ENCODE assay signal across 12 cellular contexts in genomic region chr12:107441906-107442305, GRCh38.
DNase-seq lines count a peak whose midpoint lies in the region; ATAC-seq and TF ChIP-seq lines count a peak whose summit lies in the region.
"Had no signal": no experiment of that assay in that cellular context is flagged by ENCODE, and none has a peak within 500 bp of the region (broad histone marks: within the 10 kb centered on the region; RNA-seq: fewer than 3 reads in every experiment).

No MANE protein-coding gene starts in this region.

- no peak for TF ChIP-seq POLR2A in testis (IDR thresholded peaks at IDR 0.05)

- H3K4me1 Mint-ChIP-seq in activated naive CD4-positive, alpha-beta T cell treated with anti-CD3 and anti-CD28 coated beads for 36 hours (ENCODE audit: low read depth): peaks cover 16% of the 10 kb centered on the region
- peaks cover 11% of the 10 kb centered on the region for H3K4me1 Mint-ChIP-seq in activated T-helper 2 cell treated with anti-CD3 and anti-CD28 coated beads, Interferon-gamma antibody, Interleukin-2, Interleukin-4, amounts not matched to agents 10 μg/mL and 5 μg/mL and 100 μg/mL, durations not matched to agents 14 hours and 24 hours and 36 hours (ENCODE audit: low read depth)

- no peak overlapping the region for H3K4me3 ChIP-seq in testis

- no peaks in the 10 kb centered on the region for H3K9me3 ChIP-seq in testis
- H3K9me3 ChIP-seq: upper lobe of left lung had no signal

- peak; percentile 8 for DNase-seq in activated naive CD4-positive, alpha-beta T cell treated with anti-CD3 and anti-CD28 coated beads for 36 hours
- DNase-seq in activated naive CD4-positive, alpha-beta T cell treated with anti-CD3 and anti-CD28 coated beads, Interleukin-2, amount 50 U/mL, for 16 hours: no peak
- no peak for DNase-seq in activated T-helper 2 cell treated with anti-CD3 and anti-CD28 coated beads, Interferon-gamma antibody, Interleukin-2, Interleukin-4, amounts not matched to agents 10 μg/mL and 5 μg/mL and 100 μg/mL, durations not matched to agents 14 hours and 24 hours and 36 hours (ENCODE audit: low spot score)
- DNase-seq in kidney tubule cell (ENCODE audit: low spot score) (peak; percentile 25), testis (peak; percentile 26), hippocampal formation (lab: John Stamatoyannopoulos, UW) (no peak), DMS79 (lab: John Stamatoyannopoulos, UW) (no peak)
- DNase-seq: AML-193, NCI-H2029 treated with DMSO at 0.1 percent for 48 hours, upper lobe of left lung had no signal

- TF ChIP-seq CTCF in testis (IDR thresholded peaks at IDR 0.05): no peak

- no peaks in the 10 kb centered on the region for H3K36me3 ChIP-seq in testis (ENCODE audit: low read depth, missing control alignments)
- H3K36me3 ChIP-seq: upper lobe of left lung had no signal

- no peaks in the 10 kb centered on the region for H3K9me3 Mint-ChIP-seq in activated naive CD4-positive, alpha-beta T cell treated with anti-CD3 and anti-CD28 coated beads for 36 hours
- no peaks in the 10 kb centered on the region for H3K9me3 Mint-ChIP-seq in activated T-helper 2 cell treated with anti-CD3 and anti-CD28 coated beads, Interferon-gamma antibody, Interleukin-2, Interleukin-4, amounts not matched to agents 10 μg/mL and 5 μg/mL and 100 μg/mL, durations not matched to agents 14 hours and 24 hours and 36 hours

- H3K27me3 ChIP-seq in testis: no peaks in the 10 kb centered on the region
- H3K27me3 ChIP-seq: upper lobe of left lung had no signal

- H3K27ac ChIP-seq in testis: no peak overlapping the region
- H3K27ac ChIP-seq: epithelial cell of prostate, upper lobe of left lung had no signal

- no peaks in the 10 kb centered on the region for H3K27me3 Mint-ChIP-seq in activated naive CD4-positive, alpha-beta T cell treated with anti-CD3 and anti-CD28 coated beads for 36 hours (ENCODE audit: low read depth)
- H3K27me3 Mint-ChIP-seq in activated T-helper 2 cell treated with anti-CD3 and anti-CD28 coated beads, Interferon-gamma antibody, Interleukin-2, Interleukin-4, amounts not matched to agents 10 μg/mL and 5 μg/mL and 100 μg/mL, durations not matched to agents 14 hours and 24 hours and 36 hours (ENCODE audit: low read depth): no peaks in the 10 kb centered on the region

- WGBS in testis, 2 donors: 57 to 58% methylated on average over 8 of the region's 8 CpGs

- no peak for ATAC-seq in GM21447 (IDR thresholded peaks at IDR 0.05; ENCODE audit: unreplicated experiment)

- intact Hi-C loops in activated naive CD4-positive, alpha-beta T cell treated with anti-CD3 and anti-CD28 coated beads for 36 hours (cut with micrococcal nuclease): loop anchor here (5.0 kb wide), 1 partner anchor 1130 kb away; no protein-coding TSS in a partner anchor
- intact Hi-C loops in activated T-helper 2 cell treated with anti-CD3 and anti-CD28 coated beads, Interferon-gamma antibody, Interleukin-2, Interleukin-4, amounts not matched to agents 10 μg/mL and 5 μg/mL and 100 μg/mL, durations not matched to agents 14 hours and 24 hours and 36 hours (cut with micrococcal nuclease): no loop called here
- intact Hi-C loops in testis (cut with DNase I; ENCODE audit: low total_unique reads): no loop called here

- H3K4me3 Mint-ChIP-seq in activated naive CD4-positive, alpha-beta T cell treated with anti-CD3 and anti-CD28 coated beads for 36 hours: peak overlapping the region; percentile 25
- no peak overlapping the region for H3K4me3 Mint-ChIP-seq in activated T-helper 2 cell treated with anti-CD3 and anti-CD28 coated beads, Interferon-gamma antibody, Interleukin-2, Interleukin-4, amounts not matched to agents 10 μg/mL and 5 μg/mL and 100 μg/mL, durations not matched to agents 14 hours and 24 hours and 36 hours (ENCODE audit: low read depth)

- no peaks in the 10 kb centered on the region for H3K36me3 Mint-ChIP-seq in activated naive CD4-positive, alpha-beta T cell treated with anti-CD3 and anti-CD28 coated beads for 36 hours (ENCODE audit: low read depth)
- H3K36me3 Mint-ChIP-seq in activated T-helper 2 cell treated with anti-CD3 and anti-CD28 coated beads, Interferon-gamma antibody, Interleukin-2, Interleukin-4, amounts not matched to agents 10 μg/mL and 5 μg/mL and 100 μg/mL, durations not matched to agents 14 hours and 24 hours and 36 hours (ENCODE audit: low read depth): no peaks in the 10 kb centered on the region

- CTCF ChIA-PET in activated naive CD4-positive, alpha-beta T cell treated with anti-CD3 and anti-CD28 coated beads for 36 hours (lab: Charles Lee): no interaction called here

- H3K27ac Mint-ChIP-seq in activated naive CD4-positive, alpha-beta T cell treated with anti-CD3 and anti-CD28 coated beads for 36 hours: peak overlapping the region; percentile 42
- H3K27ac Mint-ChIP-seq in activated T-helper 2 cell treated with anti-CD3 and anti-CD28 coated beads, Interferon-gamma antibody, Interleukin-2, Interleukin-4, amounts not matched to agents 10 μg/mL and 5 μg/mL and 100 μg/mL, durations not matched to agents 14 hours and 24 hours and 36 hours: peak overlapping the region; percentile 7

- peaks cover 5% of the 10 kb centered on the region for H3K4me1 ChIP-seq in testis
- H3K4me1 ChIP-seq: upper lobe of left lung had no signal

Comparison
In these comparisons a context has a peak if more than half of its experiments do, and no peak if none do; other contexts are left out.
1. DNase-seq: peak in activated naive CD4-positive, alpha-beta T cell treated with anti-CD3 and anti-CD28 coated beads for 36 hours (single experiment), kidney tubule cell (single experiment) and testis (single experiment); none in activated naive CD4-positive, alpha-beta T cell treated with anti-CD3 and anti-CD28 coated beads, Interleukin-2, amount 50 U/mL, for 16 hours (single experiment), activated T-helper 2 cell treated with anti-CD3 and anti-CD28 coated beads, Interferon-gamma antibody, Interleukin-2, Interleukin-4, amounts not matched to agents 10 μg/mL and 5 μg/mL and 100 μg/mL, durations not matched to agents 14 hours and 24 hours and 36 hours (single experiment), hippocampal formation (0 of 2) and DMS79 (single experiment).